Comparison of ENCODE assay signal across 8 cellular contexts in genomic region chr22:22297790-22298653, GRCh38. TPM values are rescaled to one million over a fixed set of nuclear protein-coding genes. Genes with fewer than 3 reads are reported as not detected.
DNase-seq lines count a peak whose midpoint lies in the region; ATAC-seq and TF ChIP-seq lines count a peak whose summit lies in the region.
"Not testable (repeated sequence)": the region's sequence is repeated elsewhere in the genome, so short reads cannot be mapped to it uniquely, and the experiment has no call there.

No MANE protein-coding gene starts in this region.

- TF ChIP-seq CTCF in BJ (IDR thresholded peaks at IDR 0.05; ENCODE audit: insufficient read depth, low read depth, low read length) (peak; percentile 40), Panc1 (IDR thresholded peaks at IDR 0.05) (peak; percentile 33; the same call in 1 of the 2 replicates)
- not testable (repeated sequence) for TF ChIP-seq CTCF in epithelial cell of esophagus (IDR thresholded peaks at IDR 0.05; ENCODE audit: insufficient read depth, low read depth, low read length, missing control alignments); mesothelial cell of epicardium (IDR thresholded peaks at IDR 0.05; ENCODE audit: unreplicated experiment)

- intact Hi-C loops in Panc1 (cut with micrococcal nuclease; ENCODE audit: unreplicated experiment): not testable (repeated sequence)

- not testable (repeated sequence) for H3K9me3 Mint-ChIP-seq in mesothelial cell of epicardium

- TSS peak; percentile 78 for BruUV-seq in Panc1 (replicated peaks; lab: Mats Ljungman, UMichigan)

- not testable (repeated sequence) for H3K9me3 ChIP-seq in HUES64 (ENCODE audit: insufficient read depth, low read depth, low read length); Panc1 (ENCODE audit: control insufficient read depth, insufficient read depth, low read depth, low read length)

- not testable (repeated sequence) for H3K27ac ChIP-seq in HUES64 (ENCODE audit: low read depth, low read length); Panc1 (ENCODE audit: low read length)

- under 1% methylated on average over 71 of the region's 72 CpGs for WGBS in HUES64

- H3K27ac Mint-ChIP-seq in mesothelial cell of epicardium: peak overlapping the region; percentile 90

- peak overlapping the region; percentile 85 for H3K4me3 Mint-ChIP-seq in mesothelial cell of epicardium

- H3K4me3 ChIP-seq in BJ (ENCODE audit: low read depth, low read length): peak overlapping the region; percentile 71
- peak overlapping the region; percentile 80 for H3K4me3 ChIP-seq in HUES64 (ENCODE audit: low read length)
- peak overlapping the region; percentile 58 to 73 for H3K4me3 ChIP-seq in Panc1 (ENCODE audit: low read depth in 2 of 2, low read length in 2 of 2)
- H3K4me3 ChIP-seq in epithelial cell of esophagus (ENCODE audit: low read length): peak overlapping the region; percentile 67

- peaks cover 13% of the 10 kb centered on the region for H3K4me1 Mint-ChIP-seq in mesothelial cell of epicardium

- in situ Hi-C loops in Panc1 (cut with HindIII; ENCODE audit: low pct_unique_long_range_greater_than_20kb, low sequenced_read_pairs): not testable (repeated sequence)

- not testable (repeated sequence) for H3K27me3 ChIP-seq in BJ (ENCODE audit: control insufficient read depth, insufficient read depth, low read length); HUES64 (ENCODE audit: insufficient read depth, low read length); Panc1 (ENCODE audit: control insufficient read depth, insufficient read depth, low read length)

- H3K4me1 ChIP-seq in HUES64 (ENCODE audit: insufficient read depth, low read length); Panc1 (ENCODE audit: control insufficient read depth, insufficient read depth, low read length): not testable (repeated sequence)

- POLR2A ChIA-PET in BJ (lab: Charles Lee); Panc1 (lab: Charles Lee): not testable (repeated sequence)

- CTCF ChIA-PET in BJ (lab: Yijun Ruan, JAX): interaction anchor here (1.0 kb wide), 1 partner anchor 95 kb away, joined by 3 read pairs; no protein-coding TSS in a partner anchor
- CTCF ChIA-PET in Panc1 (lab: Charles Lee): not testable (repeated sequence)

- DNase-seq in BJ (ENCODE audit: low read depth); Panc1 (ENCODE audit: low read depth, low spot score): not testable (repeated sequence)
- DNase-seq in activated T-cell treated with anti-CD3 and anti-CD28 coated beads, Interleukin-2, amount 50 U/mL, for 1 hour: peak; percentile 87
- DNase-seq in epithelial cell of esophagus (ENCODE audit: low read depth): peak; percentile 76
- DNase-seq in mesothelial cell of epicardium (ENCODE audit: low spot score in 2 of 2, unreplicated experiment in 2 of 2): peak; percentile 68 to 89
- DNase-seq in stimulated activated CD4-positive, alpha-beta T cell treated with anti-CD3 and anti-CD28 coated beads, TNF-alpha, amount 100 ng/mL, for 24 hours (ENCODE audit: low read depth in 3 of 3): peak; percentile 38 to 69 (median 68)

- H3K36me3 Mint-ChIP-seq in mesothelial cell of epicardium: not testable (repeated sequence)

- ATAC-seq in GM19467 (IDR thresholded peaks at IDR 0.05; ENCODE audit: unreplicated experiment) (peak; percentile 51), Panc1 (peak; percentile 99)

- H3K9ac ChIP-seq in HUES64 (ENCODE audit: low read depth, low read length): peak overlapping the region; percentile 74

- not testable (repeated sequence) for H3K27me3 Mint-ChIP-seq in mesothelial cell of epicardium (ENCODE audit: low read depth)

- not testable (repeated sequence) for H3K36me3 ChIP-seq in BJ (ENCODE audit: control insufficient read depth, insufficient read depth, low read length); HUES64 (ENCODE audit: insufficient read depth, low read length); Panc1 (ENCODE audit: control insufficient read depth, insufficient read depth, low read length)

RNA-seq across cellular contexts. Expression of gene VPREB1, which starts 53.4 kb away (rescaled TPM):
- polyA plus RNA-seq in BJ (2011; rRNA removed): not detected in 2 replicates
- polyA minus RNA-seq in BJ (2011; rRNA and poly(A)+ RNA removed): not detected in 2 replicates
- not detected for polyA plus RNA-seq in HUES64 (2013, experiment 1 of 2)
- polyA plus RNA-seq in HUES64 (2013, experiment 2 of 2): not detected
- not detected for total RNA-seq in Panc1 (2021; ENCODE audit: unreplicated experiment)
- not detected for polyA plus RNA-seq in Panc1 (2012; ENCODE audit: insufficient read length)
- not detected in 3 replicates for total RNA-seq in mesothelial cell of epicardium
